Comparison of ENCODE assay signal across 9 cellular contexts in genomic region chr12:48988030-48988649, GRCh38. TPM values are rescaled to one million over a fixed set of nuclear protein-coding genes. Genes with fewer than 3 reads are reported as not detected.
DNase-seq lines count a peak whose midpoint lies in the region; ATAC-seq and TF ChIP-seq lines count a peak whose summit lies in the region.
"Had no signal": no experiment of that assay in that cellular context is flagged by ENCODE, and none has a peak within 500 bp of the region (broad histone marks: within the 10 kb centered on the region; RNA-seq: fewer than 3 reads in every experiment).

No MANE protein-coding gene starts in this region.

- CTCF ChIA-PET in CD8-positive, alpha-beta memory T cell (lab: Charles Lee) = interaction anchor here (0.7 to 18.0 kb wide), 39 partner anchors 9 to 177 kb away, joined by 3 to 237 read pairs (median 4); partner anchors contain the start of genes ARF3, DDN, DDX23 and FKBP11
- CTCF ChIA-PET in HEK293T (lab: Yijun Ruan, JAX) (interaction anchor here (0.6 to 3.7 kb wide), 26 partner anchors 10 to 161 kb away, joined by 3 to 49 read pairs (median 5); partner anchors contain the start of genes ARF3, DDN, DDX23 and WNT1), RWPE1 (lab: Yijun Ruan, JAX) (interaction anchor here (0.6 to 2.3 kb wide), 22 partner anchors 10 to 1070 kb away, joined by 3 to 30 read pairs (median 4); partner anchors contain the start of genes DDN, DDX23, RND1 and WNT1)
- CTCF ChIA-PET in activated naive CD4-positive, alpha-beta T cell treated with anti-CD3 and anti-CD28 coated beads, Interleukin-2, amount 10 ng/mL, durations not matched to agents 7 days and 5 days (lab: Charles Lee) = interaction anchor here (0.5 to 3.7 kb wide), 49 partner anchors 9 to 250 kb away, joined by 3 to 56 read pairs (median 4); partner anchors contain the start of genes ARF3, DDN, DDX23 and FKBP11

- peaks cover 25 to 31% of the 10 kb centered on the region in 2 donors for H3K27me3 Mint-ChIP-seq in CD8-positive, alpha-beta memory T cell
- peaks cover 95% of the 10 kb centered on the region for H3K27me3 Mint-ChIP-seq in activated naive CD4-positive, alpha-beta T cell treated with anti-CD3 and anti-CD28 coated beads, Interleukin-2, amount 10 ng/mL, durations not matched to agents 7 days and 5 days

- ATAC-seq in Right ventricle myocardium superior (ENCODE audit: poor library complexity) = peak; percentile 70
- no peak for ATAC-seq in GM21515 (IDR thresholded peaks at IDR 0.05; ENCODE audit: unreplicated experiment)
- ATAC-seq in HG03159 (IDR thresholded peaks at IDR 0.05; ENCODE audit: unreplicated experiment) = no peak

- H3K4me1 Mint-ChIP-seq in CD8-positive, alpha-beta memory T cell = peaks cover 6 to 11% (median 9%) of the 10 kb centered on the region in 3 donors
- peaks cover 9% of the 10 kb centered on the region for H3K4me1 Mint-ChIP-seq in activated naive CD4-positive, alpha-beta T cell treated with anti-CD3 and anti-CD28 coated beads, Interleukin-2, amount 10 ng/mL, durations not matched to agents 7 days and 5 days

- H3K36me3 ChIP-seq in CD8-positive, alpha-beta memory T cell (ENCODE audit: insufficient read depth, low read length) = no peaks in the 10 kb centered on the region

- TF ChIP-seq CTCF in RWPE1 (conservative IDR thresholded peaks at IDR 0.05; ENCODE audit: low read depth) = peak; percentile 85
- peak; percentile 95 for TF ChIP-seq CTCF in retinal pigment epithelial cell (conservative IDR thresholded peaks at IDR 0.05; ENCODE audit: low read depth, low read length)

- H3K27ac ChIP-seq in CD8-positive, alpha-beta memory T cell (ENCODE audit: low read depth, low read length) = no peak overlapping the region
- no peak overlapping the region for H3K27ac ChIP-seq in RWPE1

- POLR2A ChIA-PET in CD8-positive, alpha-beta memory T cell (lab: Charles Lee) = interaction anchor here (0.7 to 1.5 kb wide), 7 partner anchors 9 to 961 kb away, joined by 3 to 5 read pairs (median 3); partner anchors contain the start of genes ARF3 and DDX23
- POLR2A ChIA-PET in HEK293T (lab: Yijun Ruan, JAX) (interaction anchor here (0.8 to 1.6 kb wide), 5 partner anchors 8 to 136 kb away, joined by 3 to 12 read pairs (median 5); partner anchors contain the start of genes ARF3, DDX23 and PRKAG1), RWPE1 (lab: Yijun Ruan, JAX; ENCODE audit: low non-redundant PET) (no interaction called here)

- H3K9me3 ChIP-seq in CD8-positive, alpha-beta memory T cell (ENCODE audit: low read length) = no peaks in the 10 kb centered on the region

- intact Hi-C loops in Right ventricle myocardium superior (cut with DNase I) = no loop called here

- peak overlapping the region in 1 of 7 donors; percentile 3 for H3K4me3 Mint-ChIP-seq in CD8-positive, alpha-beta memory T cell
- no peak overlapping the region for H3K4me3 Mint-ChIP-seq in activated naive CD4-positive, alpha-beta T cell treated with anti-CD3 and anti-CD28 coated beads, Interleukin-2, amount 10 ng/mL, durations not matched to agents 7 days and 5 days

- no peak overlapping the region for H3K4me3 ChIP-seq in CD8-positive, alpha-beta memory T cell (ENCODE audit: low read length)
- no peak overlapping the region for H3K4me3 ChIP-seq in retinal pigment epithelial cell (ENCODE audit: low read length)

- H3K27ac Mint-ChIP-seq in CD8-positive, alpha-beta memory T cell = peak overlapping the region in 5 of 8 donors; percentile 32 to 90 (median 66)
- no peak overlapping the region for H3K27ac Mint-ChIP-seq in activated naive CD4-positive, alpha-beta T cell treated with anti-CD3 and anti-CD28 coated beads, Interleukin-2, amount 10 ng/mL, durations not matched to agents 7 days and 5 days

- DNase-seq in CD8-positive, alpha-beta memory T cell = peak; percentile 61 to 82 (median 68)
- DNase-seq in HEK293T (ENCODE audit: extremely low spot score) (peak; percentile 82), RWPE1 (ENCODE audit: low spot score) (peak; percentile 65), Right ventricle myocardium superior (peak; percentile 79), retinal pigment epithelial cell (ENCODE audit: low read depth) (no peak)
- DNase-seq in activated naive CD4-positive, alpha-beta T cell treated with anti-CD3 and anti-CD28 coated beads, Interleukin-2, amount 10 ng/mL, durations not matched to agents 7 days and 5 days = peak; percentile 84

- H3K27me3 ChIP-seq in CD8-positive, alpha-beta memory T cell (ENCODE audit: insufficient read depth, low read length, poor library complexity, severe bottlenecking) = no peaks in the 10 kb centered on the region

- no peaks in the 10 kb centered on the region for H3K9me3 Mint-ChIP-seq in CD8-positive, alpha-beta memory T cell
- no peaks in the 10 kb centered on the region for H3K9me3 Mint-ChIP-seq in activated naive CD4-positive, alpha-beta T cell treated with anti-CD3 and anti-CD28 coated beads, Interleukin-2, amount 10 ng/mL, durations not matched to agents 7 days and 5 days

- no peaks in the 10 kb centered on the region for H3K4me1 ChIP-seq in CD8-positive, alpha-beta memory T cell (ENCODE audit: insufficient read depth, low read length)

- H3K36me3 Mint-ChIP-seq in CD8-positive, alpha-beta memory T cell = no peaks in the 10 kb centered on the region
- H3K36me3 Mint-ChIP-seq in activated naive CD4-positive, alpha-beta T cell treated with anti-CD3 and anti-CD28 coated beads, Interleukin-2, amount 10 ng/mL, durations not matched to agents 7 days and 5 days = no peaks in the 10 kb centered on the region

TF ChIP-seq in HEK293T, 16 proteins besides CTCF, POLR2A, EP300 and RAD21:
- TF ChIP-seq SUZ12 (IDR thresholded peaks at IDR 0.05) (no peak), PKNOX1 (IDR thresholded peaks at IDR 0.05) (no peak), FOXA1 (IDR thresholded peaks at IDR 0.05) (no peak), FOXM1 (IDR thresholded peaks at IDR 0.05; ENCODE audit: borderline replicate concordance) (no peak), ELF4 (IDR thresholded peaks at IDR 0.05) (no peak)

RNA-seq across cellular contexts. Expression of gene WNT1, which starts 10.0 kb away (rescaled TPM):
- not detected for total RNA-seq in CD8-positive, alpha-beta memory T cell
- 2.3 TPM for polyA plus RNA-seq in CD8-positive, alpha-beta memory T cell
- not detected for total RNA-seq in Right ventricle myocardium superior
- total RNA-seq: renal cortical epithelial cell had no signal

RNA-seq across cellular contexts. Expression of gene DDN, which starts 11.0 kb away (rescaled TPM):
- total RNA-seq in CD8-positive, alpha-beta memory T cell = under 1 TPM; 0.33 to 0.39 TPM
- not detected for polyA plus RNA-seq in CD8-positive, alpha-beta memory T cell
- total RNA-seq in Right ventricle myocardium superior = 0.78 TPM

RNA-seq across cellular contexts. Expression of gene WNT10B, which starts 16.6 kb away (rescaled TPM):
- total RNA-seq in CD8-positive, alpha-beta memory T cell = 1 to 10 TPM; 1.4 TPM
- polyA plus RNA-seq in CD8-positive, alpha-beta memory T cell = 0.21 TPM
- 0.40 TPM for total RNA-seq in Right ventricle myocardium superior

RNA-seq across cellular contexts. Expression of gene PRKAG1, which starts 30.4 kb away (rescaled TPM):
- 10 to 100 TPM; 73.3 to 78.3 TPM for total RNA-seq in CD8-positive, alpha-beta memory T cell
- 45.9 TPM for polyA plus RNA-seq in CD8-positive, alpha-beta memory T cell
- total RNA-seq in Right ventricle myocardium superior = 92.8 TPM

RNA-seq across cellular contexts. Expression of gene ARF3, which starts 30.9 kb away (rescaled TPM):
- total RNA-seq in CD8-positive, alpha-beta memory T cell = 10 to 100 TPM; 91.5 to 91.8 TPM
- 24.5 TPM for polyA plus RNA-seq in CD8-positive, alpha-beta memory T cell
- 43.7 TPM for total RNA-seq in Right ventricle myocardium superior
